ENCODE assay signal across 8 cellular contexts in genomic region chr2:230441188-230441897, GRCh38. TPM values are rescaled to one million over a fixed set of nuclear protein-coding genes. Genes with fewer than 3 reads are reported as not detected.
DNase-seq lines count a peak whose midpoint lies in the region; ATAC-seq, FAIRE-seq and TF ChIP-seq lines count a peak whose summit lies in the region.
"Had no signal": no experiment of that assay in that cellular context is flagged by ENCODE, and none has a peak within 500 bp of the region (broad histone marks: within the 10 kb centered on the region; RNA-seq: fewer than 3 reads in every experiment).

No MANE protein-coding gene starts in this region.

- peak; percentile 68 for ATAC-seq in HG03571 (IDR thresholded peaks at IDR 0.05; ENCODE audit: unreplicated experiment)
- ATAC-seq in naive B cell (ENCODE audit: low read depth in 2 of 2), result peak; percentile 80 to 81

- H3K4me3 Mint-ChIP-seq in activated naive CD4-positive, alpha-beta T cell treated with anti-CD3 and anti-CD28 coated beads, Interleukin-2, amount 50 U/mL, for 24 hours, result peak overlapping the region; percentile 61
- peak overlapping the region; percentile 50 to 86 (median 65) for H3K4me3 Mint-ChIP-seq in naive B cell

- peak; percentile 96 for FAIRE-seq in GM19239 (lab: Jason Lieb, UNC)

- POLR2A ChIA-PET in RWPE1 (lab: Yijun Ruan, JAX; ENCODE audit: low non-redundant PET), result no interaction called here

- DNase-seq in GM19239 (ENCODE audit: insufficient read length, low spot score), result no peak
- DNase-seq in naive B cell, result peak; percentile 44
- DNase-seq in effector CD8-positive, alpha-beta T cell (lab: John Stamatoyannopoulos, UW), result no peak
- no peak for DNase-seq in superior temporal gyrus (ENCODE audit: extremely low spot score)
- no peak for DNase-seq in RWPE1 (ENCODE audit: low spot score)

- H3K36me3 Mint-ChIP-seq in activated naive CD4-positive, alpha-beta T cell treated with anti-CD3 and anti-CD28 coated beads, Interleukin-2, amount 50 U/mL, for 24 hours, result peaks cover 34% of the 10 kb centered on the region
- H3K36me3 Mint-ChIP-seq in naive B cell, result peaks cover 36 to 38% of the 10 kb centered on the region in 2 donors

- H3K27me3 Mint-ChIP-seq in activated naive CD4-positive, alpha-beta T cell treated with anti-CD3 and anti-CD28 coated beads, Interleukin-2, amount 50 U/mL, for 24 hours, result no peaks in the 10 kb centered on the region
- H3K27me3 Mint-ChIP-seq in naive B cell, result no peaks in the 10 kb centered on the region

- peak overlapping the region; percentile 92 for H3K27ac Mint-ChIP-seq in activated naive CD4-positive, alpha-beta T cell treated with anti-CD3 and anti-CD28 coated beads, Interleukin-2, amount 50 U/mL, for 24 hours
- peak overlapping the region; percentile 76 to 97 (median 86) for H3K27ac Mint-ChIP-seq in naive B cell

- CTCF ChIA-PET in RWPE1 (lab: Yijun Ruan, JAX), result no interaction called here

- H3K27ac ChIP-seq in RWPE1, result no peak overlapping the region
- H3K27ac ChIP-seq: psoas muscle had no signal

- H3K4me1 Mint-ChIP-seq in activated naive CD4-positive, alpha-beta T cell treated with anti-CD3 and anti-CD28 coated beads, Interleukin-2, amount 50 U/mL, for 24 hours, result peaks cover 69% of the 10 kb centered on the region
- H3K4me1 Mint-ChIP-seq in naive B cell, result peaks cover 42 to 81% (median 53%) of the 10 kb centered on the region in 3 donors

- TF ChIP-seq CTCF in RWPE1 (conservative IDR thresholded peaks at IDR 0.05; ENCODE audit: low read depth), result no peak

- H3K9me3 Mint-ChIP-seq in activated naive CD4-positive, alpha-beta T cell treated with anti-CD3 and anti-CD28 coated beads, Interleukin-2, amount 50 U/mL, for 24 hours, result peaks cover 3% of the 10 kb centered on the region
- peaks cover 1 to 9% (median 3%) of the 10 kb centered on the region in 7 donors for H3K9me3 Mint-ChIP-seq in naive B cell

RNA-seq across cellular contexts. Expression of gene SP100, which starts 25.3 kb away (rescaled TPM):
- 100 to 1,000 TPM; 188 to 428 (median 231) TPM for polyA plus RNA-seq in naive B cell (ENCODE audit: low read depth in 6 of 6)
